15 cellular contexts compared by ENCODE assay signal in the genomic region with DNA sequence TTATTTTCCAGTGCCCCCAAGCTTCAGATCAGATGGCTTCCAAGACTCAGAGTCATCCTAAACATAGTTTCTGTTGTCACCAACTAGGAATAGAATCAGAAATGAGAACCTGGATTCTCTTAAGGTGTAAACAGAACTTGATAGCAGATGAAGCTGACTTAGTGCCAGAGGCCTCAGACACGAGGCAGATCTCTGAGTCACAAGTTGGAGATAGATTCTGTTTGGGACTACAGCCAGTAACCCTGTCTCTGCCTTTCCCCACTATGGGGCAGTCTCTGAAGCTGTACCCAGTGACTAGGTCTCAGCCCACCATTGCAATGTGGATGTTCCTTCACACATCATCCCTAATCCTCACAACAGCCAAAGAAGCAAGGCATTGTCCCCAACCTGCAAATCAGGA. TPM values are rescaled to one million over a fixed set of nuclear protein-coding genes. Genes with fewer than 3 reads are reported as not detected.
DNase-seq lines count a peak whose midpoint lies in the region; ATAC-seq, FAIRE-seq and TF ChIP-seq lines count a peak whose summit lies in the region.
"Had no signal": no experiment of that assay in that cellular context is flagged by ENCODE, and none has a peak within 500 bp of the region (broad histone marks: within the 10 kb centered on the region; RNA-seq: fewer than 3 reads in every experiment).

No MANE protein-coding gene starts in this region.

- H3K36me3 ChIP-seq in K562 (ENCODE audit: control insufficient read depth, insufficient read depth, low read length) (peaks cover 36% of the 10 kb centered on the region; the same call in 2 of the 3 replicates), right atrium auricular region (no peaks in the 10 kb centered on the region)

- H3K27me3 ChIP-seq in K562 (ENCODE audit: control insufficient read depth in 2 of 2, insufficient read depth in 2 of 2, low read length in 2 of 2) (no peaks in the 10 kb centered on the region), right atrium auricular region (no peaks in the 10 kb centered on the region)

- no peaks in the 10 kb centered on the region for H3K9me1 ChIP-seq in K562 (ENCODE audit: control insufficient read depth, insufficient read depth, low read length)

- no peak overlapping the region for H3K4me2 ChIP-seq in K562 (ENCODE audit: insufficient read depth, low read length)
- H3K4me2 ChIP-seq: GM23338, PC-9 had no signal

- H3K4me3 Mint-ChIP-seq in activated T-cell treated with anti-CD3 and anti-CD28 coated beads, Interleukin-2, amount 50 U/mL, for 72 hours = no peak overlapping the region
- H3K4me3 Mint-ChIP-seq in effector memory CD8-positive, alpha-beta T cell = no peak overlapping the region
- H3K4me3 Mint-ChIP-seq: activated T-cell treated with anti-CD3 and anti-CD28 coated beads, Interleukin-2, amount 50 U/mL, for 4 hours; GM23338; naive thymus-derived CD4-positive, alpha-beta T cell; stimulated activated effector memory CD8-positive, alpha-beta T cell treated with anti-CD3 and anti-CD28 coated beads, Interleukin-12 subunit alpha, Interleukin-12 subunit beta, amount 100 ng/mL, for 72 hours had no signal

- in situ Hi-C loops in K562 (cut with MboI) = loop anchor here (5.0 kb wide), 1 partner anchor 1322 kb away; no protein-coding TSS in a partner anchor

- H3K4me1 ChIP-seq in K562 (replicated peaks in 1 of 2; ENCODE audit: control insufficient read depth in 2 of 2, insufficient read depth in 2 of 2, low read length in 2 of 2) (peaks cover 0 to 24% of the 10 kb centered on the region in 2 experiments; a peak in 2 of 5 replicates), right atrium auricular region (peaks cover 0 to 11% of the 10 kb centered on the region in 2 donors)

- H2AFZ ChIP-seq in K562 (ENCODE audit: low read depth, low read length) = no peak overlapping the region
- H2AFZ ChIP-seq: GM23338, PC-9 had no signal

- no peaks in the 10 kb centered on the region for H3K9me3 Mint-ChIP-seq in activated T-cell treated with anti-CD3 and anti-CD28 coated beads, Interleukin-2, amount 50 U/mL, for 72 hours
- H3K9me3 Mint-ChIP-seq in effector memory CD8-positive, alpha-beta T cell = peaks cover 0 to 2% of the 10 kb centered on the region in 2 donors
- H3K9me3 Mint-ChIP-seq: stimulated activated effector memory CD8-positive, alpha-beta T cell treated with anti-CD3 and anti-CD28 coated beads, Interleukin-12 subunit alpha, Interleukin-12 subunit beta, amount 100 ng/mL, for 72 hours had no signal

- H3K27me3 Mint-ChIP-seq in activated T-cell treated with anti-CD3 and anti-CD28 coated beads, Interleukin-2, amount 50 U/mL, for 72 hours (ENCODE audit: low read depth) = no peaks in the 10 kb centered on the region
- H3K27me3 Mint-ChIP-seq in effector memory CD8-positive, alpha-beta T cell = no peaks in the 10 kb centered on the region
- H3K27me3 Mint-ChIP-seq: naive thymus-derived CD4-positive, alpha-beta T cell had no signal

- no peak overlapping the region for H3K4me3 ChIP-seq in K562
- no peak overlapping the region for H3K4me3 ChIP-seq in right atrium auricular region
- H3K4me3 ChIP-seq: GM23338, PC-9 had no signal

- H3K9ac ChIP-seq in K562 (ENCODE audit: insufficient read depth in 1 of 2, low read depth in 2 of 2, low read length in 2 of 2) = no peak overlapping the region

- TF ChIP-seq RAD21 in K562 (CRISPR knock-in tag; conservative IDR thresholded peaks at IDR 0.05 in 1 of 2, IDR thresholded peaks at IDR 0.05 in 1 of 2) = 0 out of 4 replicates have a peak, but pooled peaks of 1 of the 2 experiments have one; percentile 8

- TF ChIP-seq CTCF in K562 (IDR thresholded peaks at IDR 0.05 in 2 of 3, conservative IDR thresholded peaks at IDR 0.05 in 1 of 3; ENCODE audit: insufficient read depth in 2 of 3, low read depth in 1 of 3, low read length in 3 of 3) (peak in 2 of 3 experiments; percentile 25 to 36; a peak in 2 of 6 replicates), right atrium auricular region (IDR thresholded peaks at IDR 0.05) (no peak)

- BruUV-seq in K562 (replicated peaks; lab: Mats Ljungman, UMichigan) = no TSS peak

- POLR2A ChIA-PET in K562 (lab: Yijun Ruan, JAX) = interaction anchor here (1.4 to 1.7 kb wide), 3 partner anchors 8 to 25 kb away, joined by 3 to 9 read pairs (median 4); partner anchors contain the start of gene NEU3

- H3K9me3 ChIP-seq in K562 (replicated peaks; ENCODE audit: control insufficient read depth, insufficient read depth, low read depth, low read length) = no peaks in the 10 kb centered on the region
- no peaks in the 10 kb centered on the region for H3K9me3 ChIP-seq in right atrium auricular region

- TF ChIP-seq EP300 in K562 (IDR thresholded peaks at IDR 0.05; ENCODE audit: low read length) = no peak

- DNase-seq in A172 (ENCODE audit: low spot score) (peak; percentile 67), HPDE6-E6E7 (ENCODE audit: extremely low spot score) (peak; percentile 50), K562 (ENCODE audit: extremely low read depth in 1 of 4, low spot score in 3 of 4) (peak in 2 of 4 experiments; percentile 45 to 49), right atrium auricular region (ENCODE audit: low spot score) (no peak), DMS79 (lab: John Stamatoyannopoulos, UW) (no peak), pons (ENCODE audit: low spot score) (no peak)
- no peak for DNase-seq in activated T-cell treated with anti-CD3 and anti-CD28 coated beads, Interleukin-2, amount 50 U/mL, for 72 hours
- DNase-seq in effector memory CD8-positive, alpha-beta T cell = no peak
- DNase-seq: activated T-cell treated with anti-CD3 and anti-CD28 coated beads, Interleukin-2, amount 50 U/mL, for 4 hours; AML-193; KG1; naive thymus-derived CD4-positive, alpha-beta T cell had no signal

- peak; percentile 46 for FAIRE-seq in K562 (lab: Jason Lieb, UNC)

- no peaks in the 10 kb centered on the region for H3K79me2 ChIP-seq in K562 (ENCODE audit: control insufficient read depth, insufficient read depth, low read length)

- H3K36me3 Mint-ChIP-seq in activated T-cell treated with anti-CD3 and anti-CD28 coated beads, Interleukin-2, amount 50 U/mL, for 72 hours (ENCODE audit: insufficient read depth in 2 of 2) = peaks cover 0 to 3% of the 10 kb centered on the region in 2 donors
- H3K36me3 Mint-ChIP-seq in effector memory CD8-positive, alpha-beta T cell (ENCODE audit: insufficient read depth) = peaks cover 2% of the 10 kb centered on the region

- WGBS in K562 (ENCODE audit: insufficient coverage, low coverage, missing lambda C conversion rate) = 0% methylated on average over 1 of the region's 1 CpG

- H3K27ac ChIP-seq in K562 (ENCODE audit: extremely low read depth, low read depth, low read length) (peak overlapping the region; percentile 19; the same call in 2 of the 3 replicates), right atrium auricular region (peak overlapping the region; percentile 39 to 40)
- H3K27ac ChIP-seq: PC-9 had no signal

- intact Hi-C loops in K562 (cut with micrococcal nuclease) = no loop called here

- peak; percentile 71 for ATAC-seq in K562
- ATAC-seq in activated T-cell treated with anti-CD3 and anti-CD28 coated beads, Interleukin-2, amount 50 U/mL, for 72 hours (replicated peaks in 1 of 2) = no peak
- no peak for ATAC-seq in effector memory CD8-positive, alpha-beta T cell (replicated peaks)
- ATAC-seq: activated T-cell treated with anti-CD3 and anti-CD28 coated beads, Interleukin-2, amount 50 U/mL, for 4 hours; GM23338; naive thymus-derived CD4-positive, alpha-beta T cell; stimulated activated effector memory CD8-positive, alpha-beta T cell treated with anti-CD3 and anti-CD28 coated beads, Interleukin-12 subunit alpha, Interleukin-12 subunit beta, amount 100 ng/mL, for 72 hours had no signal

- no peak overlapping the region for H3K27ac Mint-ChIP-seq in activated T-cell treated with anti-CD3 and anti-CD28 coated beads, Interleukin-2, amount 50 U/mL, for 72 hours
- H3K27ac Mint-ChIP-seq in effector memory CD8-positive, alpha-beta T cell = no peak overlapping the region
- H3K27ac Mint-ChIP-seq: GM23338; naive thymus-derived CD4-positive, alpha-beta T cell; stimulated activated effector memory CD8-positive, alpha-beta T cell treated with anti-CD3 and anti-CD28 coated beads, Interleukin-12 subunit alpha, Interleukin-12 subunit beta, amount 100 ng/mL, for 72 hours had no signal

- peaks cover 6% of the 10 kb centered on the region for H3K4me1 Mint-ChIP-seq in activated T-cell treated with anti-CD3 and anti-CD28 coated beads, Interleukin-2, amount 50 U/mL, for 72 hours (ENCODE audit: low read depth)
- H3K4me1 Mint-ChIP-seq in effector memory CD8-positive, alpha-beta T cell (ENCODE audit: low read depth in 2 of 2) = no peaks in the 10 kb centered on the region
- H3K4me1 Mint-ChIP-seq: naive thymus-derived CD4-positive, alpha-beta T cell; stimulated activated effector memory CD8-positive, alpha-beta T cell treated with anti-CD3 and anti-CD28 coated beads, Interleukin-12 subunit alpha, Interleukin-12 subunit beta, amount 100 ng/mL, for 72 hours had no signal

- H4K20me1 ChIP-seq in K562 (replicated peaks; ENCODE audit: control insufficient read depth, insufficient read depth, low read length) = peaks cover 3% of the 10 kb centered on the region; the same call in 1 of the 2 replicates

- TF ChIP-seq POLR2A in K562 (conservative IDR thresholded peaks at IDR 0.05) = no peak

- CTCF ChIA-PET in K562 (lab: Yijun Ruan, JAX; ENCODE audit: low intra/inter-chr PET ratio) = no interaction called here

TF ChIP-seq in K562, 482 proteins besides CTCF, POLR2A, EP300 and RAD21 (continues in another document):
- no peak for TF ChIP-seq SNRNP70 (optimal IDR thresholded peaks at IDR 0.05; ENCODE audit: low read depth, low read length)

RNA-seq across cellular contexts. Expression of gene NEU3, which starts 25.4 kb away (rescaled TPM):
- 7.5 and 12.1 TPM in 2 replicates for total RNA-seq in A172 (2014; rRNA removed; shearing (Covaris generic))
- 58.7 and 76.5 TPM in 2 replicates for total RNA-seq in K562 (2011; cell fraction: chromatin; rRNA removed; ENCODE audit: low replicate concordance)
- 46.5 and 50.9 TPM in 2 replicates for total RNA-seq in K562 (2011; cell fraction: nucleolus; rRNA removed)
- total RNA-seq in K562 (2011; cell fraction: nucleoplasm; rRNA removed) = 48.2 and 59.5 TPM in 2 replicates
- 35.0 and 36.7 TPM in 2 replicates for total RNA-seq in K562 (2014; rRNA removed)
- total RNA-seq in K562 (2014; rRNA removed; fragmentation: Illumina TruSeq; extraction: Trizol) = 28.3 and 31.1 TPM in 2 replicates
- 36.5 and 41.3 TPM in 2 replicates for total RNA-seq in K562 (2015; rRNA removed; fragmentation: Illumina TruSeq; extraction: Trizol)
- total RNA-seq in K562 (2021) = 32.6 and 33.6 TPM in 2 replicates
- polyA plus RNA-seq in K562 (2011; rRNA removed) = 35.1 and 35.7 TPM in 2 replicates
- polyA plus RNA-seq in K562 (2011; cell fraction: cytosol; rRNA removed) = 29.9 and 43.7 TPM in 2 replicates
- 46.4 and 57.9 TPM in 2 replicates for polyA plus RNA-seq in K562 (2011; cell fraction: nucleus; rRNA removed)
- 20.4 and 20.5 TPM in 2 replicates for polyA plus RNA-seq in K562 (2012)
- 27.9 and 28.6 TPM in 2 replicates for polyA plus RNA-seq in K562 (2014; fragmentation: Illumina TruSeq; extraction: Trizol)
- polyA plus RNA-seq in K562 (2014; fragmentation: Nextera tagmentation; extraction: Ambion mirVana) = 1 to 10 TPM; 6.2 to 7.2 TPM
- 25.5 and 26.9 TPM in 2 replicates for polyA plus RNA-seq in K562 (2014; rRNA removed)
- 51.0 and 55.8 TPM in 2 replicates for polyA minus RNA-seq in K562 (2011; rRNA and poly(A)+ RNA removed)
- polyA minus RNA-seq in K562 (2011; cell fraction: cytosol; rRNA and poly(A)+ RNA removed) = 32.6 and 35.1 TPM in 2 replicates
- 32.7 and 43.7 TPM in 2 replicates for polyA minus RNA-seq in K562 (2011; cell fraction: nucleus; rRNA and poly(A)+ RNA removed)
- 1 to 10 TPM; 3.0 to 8.4 TPM for total RNA-seq in right atrium auricular region
- 10 to 100 TPM; 15.7 to 16.9 TPM for total RNA-seq in activated T-cell treated with anti-CD3 and anti-CD28 coated beads, Interleukin-2, amount 50 U/mL, for 72 hours

Comparison
In these comparisons a context has a peak if more than half of its experiments do, and no peak if none do; other contexts are left out.
1. DNase-seq: peak in A172 (single experiment) and HPDE6-E6E7 (single experiment); none in right atrium auricular region (single experiment), activated T-cell treated with anti-CD3 and anti-CD28 coated beads, Interleukin-2, amount 50 U/mL, for 72 hours (0 of 2), DMS79 (single experiment), effector memory CD8-positive, alpha-beta T cell (0 of 3) and pons (single experiment).
2. CTCF ChIP-seq: peak in K562 (2 of 3); none in right atrium auricular region (0 of 2).